Comparison of ENCODE assay signal across 1 cellular context in genomic region chr4:158715787-158716186, GRCh38.
A peak's percentile ranks its signal among the peaks of the same experiment; 100 is the strongest.
TF ChIP-seq lines count a peak whose summit lies in the region.

No MANE protein-coding gene starts in this region.

TF ChIP-seq in GM12878, 131 proteins besides CTCF, POLR2A, EP300 and RAD21:
- TF ChIP-seq CBFB (IDR thresholded peaks at IDR 0.05; ENCODE audit: low read depth): no peak
- TF ChIP-seq PKNOX1 (IDR thresholded peaks at IDR 0.05): peak; percentile 39; the same call in 1 of the 2 replicates
TF ChIP-seq in GM12878: peak in this region for 1.
